1 cellular context compared by ENCODE assay signal in the genomic region with DNA sequence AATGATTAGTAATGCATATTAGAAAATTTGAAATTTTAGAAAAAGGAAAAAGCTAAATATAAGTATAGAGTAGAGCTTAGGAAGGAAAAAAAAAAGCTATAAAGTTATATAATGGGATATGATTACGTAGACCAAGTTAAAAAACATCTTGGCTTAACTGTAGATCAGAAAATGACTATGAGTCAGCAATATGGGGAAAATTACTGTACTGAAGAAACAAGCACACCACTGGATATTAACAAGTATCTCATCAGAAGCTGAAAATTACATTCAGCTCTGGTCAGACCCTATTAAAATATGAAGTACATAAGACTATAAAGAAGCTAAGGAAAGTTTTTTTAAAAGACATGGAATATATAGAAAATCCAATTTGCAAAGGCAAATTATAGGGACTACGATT.
TF ChIP-seq lines count a peak whose summit lies in the region.

No MANE protein-coding gene starts in this region.

TF ChIP-seq in HepG2, 621 proteins besides CTCF, POLR2A, EP300 and RAD21:
- TF ChIP-seq ZNF121 (CRISPR knock-in tag; IDR thresholded peaks at IDR 0.05): no peak
- TF ChIP-seq SETDB1 (CRISPR knock-in tag; IDR thresholded peaks at IDR 0.05; ENCODE audit: borderline replicate concordance): no peak
- TF ChIP-seq, protein P1, sequence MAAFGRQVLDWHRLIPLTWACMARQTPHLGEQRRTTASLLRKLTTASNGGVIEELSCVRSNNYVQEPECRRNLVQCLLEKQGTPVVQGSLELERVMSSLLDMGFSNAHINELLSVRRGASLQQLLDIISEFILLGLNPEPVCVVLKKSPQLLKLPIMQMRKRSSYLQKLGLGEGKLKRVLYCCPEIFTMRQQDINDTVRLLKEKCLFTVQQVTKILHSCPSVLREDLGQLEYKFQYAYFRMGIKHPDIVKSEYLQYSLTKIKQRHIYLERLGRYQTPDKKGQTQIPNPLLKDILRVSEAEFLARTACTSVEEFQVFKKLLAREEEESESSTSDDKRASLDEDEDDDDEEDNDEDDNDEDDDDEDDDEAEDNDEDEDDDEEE (CRISPR knock-in tag; IDR thresholded peaks at IDR 0.05): no peak
- peak; percentile 48 for TF ChIP-seq MAFF (IDR thresholded peaks at IDR 0.05; ENCODE audit: low read depth, low read length)
- peak; percentile 58 to 63 for TF ChIP-seq MAFK (conservative IDR thresholded peaks at IDR 0.05 in 1 of 2, IDR thresholded peaks at IDR 0.05 in 1 of 2; ENCODE audit: low read length in 2 of 2)
